Comparison of ENCODE assay signal across 8 cellular contexts in the genomic region with DNA sequence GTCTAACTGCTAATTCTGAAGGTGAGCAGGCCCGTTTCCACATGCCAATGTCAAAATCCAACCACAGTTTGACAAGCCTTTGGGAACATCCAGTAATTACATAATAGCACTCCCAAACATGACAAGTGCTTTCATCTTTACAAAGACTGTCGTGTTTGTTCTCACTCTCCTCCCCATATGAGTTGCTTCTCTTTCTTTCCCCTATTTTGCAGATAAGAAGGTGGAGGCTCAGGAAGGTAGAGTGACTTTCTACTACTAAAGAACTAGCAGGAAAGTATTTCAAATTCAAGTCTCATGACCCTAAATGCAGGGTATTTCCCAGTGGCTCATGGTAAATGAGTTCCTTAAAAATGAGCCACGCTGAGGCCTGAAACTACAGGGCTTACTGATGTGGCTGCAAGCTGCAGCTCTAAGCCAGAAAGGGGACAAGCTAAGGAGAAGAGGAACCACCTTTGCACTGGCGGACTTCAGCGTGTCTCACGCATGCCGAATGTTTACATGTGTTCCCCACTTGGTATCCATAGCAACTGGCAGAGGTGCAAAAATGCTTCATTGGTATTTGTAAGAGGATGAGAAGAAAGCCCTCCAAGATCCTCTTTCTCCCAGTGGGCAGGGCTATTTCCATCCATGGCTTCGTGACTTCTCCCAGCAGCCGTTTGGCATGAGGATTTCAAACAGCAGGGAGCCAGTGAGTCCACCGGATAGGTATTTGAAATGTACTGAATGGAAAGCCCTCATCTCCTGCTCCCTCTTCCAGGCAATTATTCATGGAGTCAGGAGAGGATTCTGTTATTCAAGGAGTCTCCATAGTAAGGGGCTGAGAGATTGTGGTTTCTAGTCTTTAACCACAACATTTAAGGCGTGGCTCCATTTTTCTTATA.
DNase-seq lines count a peak whose midpoint lies in the region; ATAC-seq and TF ChIP-seq lines count a peak whose summit lies in the region.

No MANE protein-coding gene starts in this region.

- no peak overlapping the region for H3K4me3 ChIP-seq in AG04449 (ENCODE audit: low read depth, low read length)

- POLR2A ChIA-PET in AG04449 (lab: Yijun Ruan, JAX): interaction anchor here (0.6 to 2.8 kb wide), 4 partner anchors 20 to 232 kb away, joined by 3 to 8 read pairs (median 3); a partner anchor contains a TSS

- CTCF ChIA-PET in AG04449 (lab: Yijun Ruan, JAX): interaction anchor here (1.2 kb wide), 1 partner anchor 20 kb away, joined by 3 read pairs; no protein-coding TSS in a partner anchor

- peak; percentile 56 for ATAC-seq in GM19324 (IDR thresholded peaks at IDR 0.05; ENCODE audit: low FRiP score, unreplicated experiment)
- ATAC-seq in HG03378 (IDR thresholded peaks at IDR 0.05; ENCODE audit: unreplicated experiment): peak; percentile 65

- no peak for TF ChIP-seq CTCF in AG04449 (IDR thresholded peaks at IDR 0.05; ENCODE audit: insufficient read depth, low read length, missing control alignments)

- DNase-seq in AG04449 (ENCODE audit: low read depth, low spot score) (peak; percentile 99), T-helper 1 cell (peak; percentile 32 to 81 (median 66)), astrocyte of the hippocampus (ENCODE audit: low read depth, low spot score) (peak; percentile 99), islet precursor cell (peak; percentile 62), NCI-H2171 (lab: John Stamatoyannopoulos, UW) (no peak)
- peak; percentile 27 to 57 for DNase-seq in stimulated activated CD4-positive, alpha-beta T cell treated with anti-CD3 and anti-CD28 coated beads, Interleukin-4, amount 100 ng/mL, for 4 hours
